ENCODE assay signal across 11 cellular contexts in genomic region chr3:95789111-95789510, GRCh38.
"Had no signal": no experiment of that assay in that cellular context is flagged by ENCODE, and none has a peak within 500 bp of the region (broad histone marks: within the 10 kb centered on the region; RNA-seq: fewer than 3 reads in every experiment).

No MANE protein-coding gene starts in this region.

- H3K9ac ChIP-seq: GM23248 had no signal

- H3K27ac ChIP-seq: GM23248 had no signal

- H3K4me1 ChIP-seq: HAP-1 had no signal

- FAIRE-seq: H1, H54 had no signal

- H3K4me3 ChIP-seq: GM23248, GM23338, HAP-1 had no signal

- DNase-seq: GM23248, GOT3, H7, H9, HCEC 1CT, HFFc6 had no signal

- H3K4me2 ChIP-seq: GM23338 had no signal

- H2AFZ ChIP-seq: GM23248, GM23338 had no signal

- ATAC-seq: GM23338, HCT116 had no signal

- H3K9me3 ChIP-seq: HAP-1 had no signal

- H3K36me3 ChIP-seq: HAP-1 had no signal
